Comparison of ENCODE assay signal across 8 cellular contexts in genomic region chr10:126387041-126387908, GRCh38. TPM values are rescaled to one million over a fixed set of nuclear protein-coding genes. Genes with fewer than 3 reads are reported as not detected.
DNase-seq lines count a peak whose midpoint lies in the region; ATAC-seq and TF ChIP-seq lines count a peak whose summit lies in the region.

No MANE protein-coding gene starts in this region.

- WGBS in gastroesophageal sphincter (ENCODE audit: low coverage in 1 of 2), 2 donors = 0 to 1% methylated on average over 31 to 43 of the region's 47 CpGs

- H3K27me3 ChIP-seq in gastroesophageal sphincter = peaks cover 68% of the 10 kb centered on the region

- no peaks in the 10 kb centered on the region for H3K9me3 Mint-ChIP-seq in activated T-helper 2 cell treated with anti-CD3 and anti-CD28 coated beads, Interferon-gamma antibody, Interleukin-2, Interleukin-4, amounts not matched to agents 10 μg/mL and 5 μg/mL and 100 μg/mL, durations not matched to agents 14 hours and 24 hours and 36 hours

- no peak for TF ChIP-seq EP300 in gastroesophageal sphincter (IDR thresholded peaks at IDR 0.05)

- H3K36me3 Mint-ChIP-seq in activated T-helper 2 cell treated with anti-CD3 and anti-CD28 coated beads, Interferon-gamma antibody, Interleukin-2, Interleukin-4, amounts not matched to agents 10 μg/mL and 5 μg/mL and 100 μg/mL, durations not matched to agents 14 hours and 24 hours and 36 hours (ENCODE audit: low read depth) = peaks cover 3% of the 10 kb centered on the region

- no peaks in the 10 kb centered on the region for H3K9me3 ChIP-seq in gastroesophageal sphincter

- H3K4me1 Mint-ChIP-seq in activated T-helper 2 cell treated with anti-CD3 and anti-CD28 coated beads, Interferon-gamma antibody, Interleukin-2, Interleukin-4, amounts not matched to agents 10 μg/mL and 5 μg/mL and 100 μg/mL, durations not matched to agents 14 hours and 24 hours and 36 hours (ENCODE audit: low read depth) = peaks cover 5% of the 10 kb centered on the region

- TF ChIP-seq POLR2A in gastroesophageal sphincter (IDR thresholded peaks at IDR 0.05) = no peak

- peak overlapping the region in 1 of 4 donors; percentile 57 for H3K27ac ChIP-seq in gastroesophageal sphincter

- TF ChIP-seq CTCF in gastroesophageal sphincter (IDR thresholded peaks at IDR 0.05) = peak in 3 of 4 experiments; percentile 26 to 55 (median 51)

- no peak overlapping the region for H3K27ac Mint-ChIP-seq in activated T-helper 2 cell treated with anti-CD3 and anti-CD28 coated beads, Interferon-gamma antibody, Interleukin-2, Interleukin-4, amounts not matched to agents 10 μg/mL and 5 μg/mL and 100 μg/mL, durations not matched to agents 14 hours and 24 hours and 36 hours

- peak overlapping the region; percentile 37 for H3K4me3 Mint-ChIP-seq in activated T-helper 2 cell treated with anti-CD3 and anti-CD28 coated beads, Interferon-gamma antibody, Interleukin-2, Interleukin-4, amounts not matched to agents 10 μg/mL and 5 μg/mL and 100 μg/mL, durations not matched to agents 14 hours and 24 hours and 36 hours (ENCODE audit: low read depth)

- H3K4me3 ChIP-seq in gastroesophageal sphincter = peak overlapping the region in 1 of 2 donors; percentile 55

- intact Hi-C loops in activated T-helper 2 cell treated with anti-CD3 and anti-CD28 coated beads, Interferon-gamma antibody, Interleukin-2, Interleukin-4, amounts not matched to agents 10 μg/mL and 5 μg/mL and 100 μg/mL, durations not matched to agents 14 hours and 24 hours and 36 hours (cut with micrococcal nuclease) = no loop called here

- peaks cover 24% of the 10 kb centered on the region for H3K27me3 Mint-ChIP-seq in activated T-helper 2 cell treated with anti-CD3 and anti-CD28 coated beads, Interferon-gamma antibody, Interleukin-2, Interleukin-4, amounts not matched to agents 10 μg/mL and 5 μg/mL and 100 μg/mL, durations not matched to agents 14 hours and 24 hours and 36 hours (ENCODE audit: low read depth)

- peaks cover 0 to 21% (median 6%) of the 10 kb centered on the region in 3 donors for H3K4me1 ChIP-seq in gastroesophageal sphincter

- H3K36me3 ChIP-seq in gastroesophageal sphincter = no peaks in the 10 kb centered on the region

- ATAC-seq in gastroesophageal sphincter = no peak

- DNase-seq in Daoy (ENCODE audit: low read depth) (peak; percentile 82), NCI-H2171 (lab: John Stamatoyannopoulos, UW) (peak; percentile 38), nucleus accumbens (lab: John Stamatoyannopoulos, UW) (peak in 50 of 56 donors; percentile 11 to 83 (median 54)), ureter (ENCODE audit: low spot score) (peak; percentile 80), GF-D8 (lab: John Stamatoyannopoulos, UW) (no peak), NCI-H1048 (lab: John Stamatoyannopoulos, UW) (no peak)
- no peak for DNase-seq in activated T-helper 2 cell treated with anti-CD3 and anti-CD28 coated beads, Interferon-gamma antibody, Interleukin-2, Interleukin-4, amounts not matched to agents 10 μg/mL and 5 μg/mL and 100 μg/mL, durations not matched to agents 14 hours and 24 hours and 36 hours (ENCODE audit: low spot score)

RNA-seq across cellular contexts. Expression of gene ADAM12, which starts 1.0 kb away (rescaled TPM):
- total RNA-seq in Daoy (2014; rRNA removed; shearing (Covaris generic)) = 33.8 and 59.9 TPM in 2 replicates
- 0.02 and 0.05 TPM in 2 replicates for total RNA-seq in activated T-helper 2 cell treated with anti-CD3 and anti-CD28 coated beads, Interferon-gamma antibody, Interleukin-2, Interleukin-4, amounts not matched to agents 10 μg/mL and 5 μg/mL and 100 μg/mL, durations not matched to agents 14 hours and 24 hours and 36 hours
- total RNA-seq in gastroesophageal sphincter (1 to 10 TPM in 2 of 4 donors, under 1 TPM in 2; 0.27 to 1.2 (median 0.89) TPM), ureter (12.3 TPM)

Comparison
In these comparisons a context has a peak if more than half of its experiments do, and no peak if none do; other contexts are left out.
1. DNase-seq: peak in Daoy (single experiment), NCI-H2171 (single experiment), nucleus accumbens (50 of 56) and ureter (single experiment); none in activated T-helper 2 cell treated with anti-CD3 and anti-CD28 coated beads, Interferon-gamma antibody, Interleukin-2, Interleukin-4, amounts not matched to agents 10 μg/mL and 5 μg/mL and 100 μg/mL, durations not matched to agents 14 hours and 24 hours and 36 hours (single experiment), GF-D8 (single experiment) and NCI-H1048 (single experiment).